ENCODE assay signal across 8 cellular contexts in the genomic region with DNA sequence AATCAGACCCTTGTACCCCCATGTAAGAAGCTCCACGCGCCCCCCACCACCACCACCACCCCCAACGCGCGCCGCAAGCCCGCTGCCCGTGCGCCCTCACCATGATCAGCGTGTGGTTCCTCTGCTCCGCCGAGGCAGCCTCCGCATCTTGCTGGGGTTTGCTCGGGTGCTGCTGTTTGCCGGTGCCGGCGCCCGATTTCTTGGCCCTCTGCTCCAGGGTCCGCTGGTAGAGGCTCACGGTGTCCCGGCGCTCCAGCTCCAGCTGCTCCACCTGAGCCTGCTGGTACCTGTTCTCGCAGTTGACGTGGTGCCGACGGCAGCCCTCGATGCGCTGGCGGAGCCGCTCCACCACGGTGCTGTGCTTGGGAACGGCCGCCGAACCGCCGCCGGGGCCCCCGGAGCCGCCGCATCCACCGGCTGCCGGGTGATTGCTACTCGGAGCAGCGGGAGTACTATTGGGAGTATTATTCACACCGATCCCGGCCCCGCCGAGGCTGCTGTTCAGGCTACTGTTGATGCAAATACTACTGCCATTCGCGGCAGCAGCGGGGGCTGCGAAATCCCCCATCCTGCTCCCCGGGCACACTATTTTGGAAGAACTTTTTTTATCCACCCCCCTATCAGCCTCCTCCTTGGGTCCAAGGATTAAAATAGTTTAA. TPM values are rescaled to one million over a fixed set of nuclear protein-coding genes. Genes with fewer than 3 reads are reported as not detected.
DNase-seq lines count a peak whose midpoint lies in the region; ATAC-seq and TF ChIP-seq lines count a peak whose summit lies in the region.

No MANE protein-coding gene starts in this region.

- peaks cover 1% of the 10 kb centered on the region for H3K36me3 Mint-ChIP-seq in activated CD4-positive, alpha-beta T cell treated with anti-CD3 and anti-CD28 coated beads for 36 hours (ENCODE audit: low read depth)

- intact Hi-C loops in activated CD4-positive, alpha-beta T cell treated with anti-CD3 and anti-CD28 coated beads for 36 hours (cut with DNase I, micrococcal nuclease), result loop anchor here (1.0 to 10.0 kb wide), 13 partner anchors 36 to 1136 kb away; a partner anchor contains a TSS
- intact Hi-C loops in colonic mucosa (cut with DNase I), result loop anchor here (5.0 kb wide), 4 partner anchors 84 to 416 kb away; no protein-coding TSS in a partner anchor

- no peaks in the 10 kb centered on the region for H3K36me3 ChIP-seq in colonic mucosa

- DNase-seq in CD1c-positive myeloid dendritic cell (ENCODE audit: extremely low spot score) (peak; percentile 35), colonic mucosa (peak; percentile 57), left kidney (ENCODE audit: low read depth, low spot score) (peak; percentile 85), cerebellar nuclear complex (lab: John Stamatoyannopoulos, UW) (no peak), H4 (ENCODE audit: low spot score) (no peak)
- peak; percentile 69 for DNase-seq in activated CD4-positive, alpha-beta T cell treated with anti-CD3 and anti-CD28 coated beads for 36 hours
- peak; percentile 43 for DNase-seq in stimulated activated CD4-positive, alpha-beta T cell treated with anti-CD3 and anti-CD28 coated beads, Interleukin-1b, Interleukin-23, amount 100 ng/mL, for 48 hours

- no peak for TF ChIP-seq RAD21 in Ishikawa (IDR thresholded peaks at IDR 0.05; ENCODE audit: low read depth)

- peak overlapping the region; percentile 86 for H3K4me3 Mint-ChIP-seq in activated CD4-positive, alpha-beta T cell treated with anti-CD3 and anti-CD28 coated beads for 36 hours

- peaks cover 36% of the 10 kb centered on the region for H3K4me1 Mint-ChIP-seq in activated CD4-positive, alpha-beta T cell treated with anti-CD3 and anti-CD28 coated beads for 36 hours

- H3K4me3 ChIP-seq in colonic mucosa, result peak overlapping the region; percentile 79

- peak overlapping the region; percentile 80 for H3K27ac Mint-ChIP-seq in activated CD4-positive, alpha-beta T cell treated with anti-CD3 and anti-CD28 coated beads for 36 hours

- H3K27me3 ChIP-seq in colonic mucosa, result no peaks in the 10 kb centered on the region

- H3K4me1 ChIP-seq in colonic mucosa, result no peaks in the 10 kb centered on the region

- H3K9me3 ChIP-seq in colonic mucosa, result no peaks in the 10 kb centered on the region

- CTCF ChIA-PET in activated CD4-positive, alpha-beta T cell treated with anti-CD3 and anti-CD28 coated beads for 36 hours (lab: Charles Lee), result interaction anchor here (0.7 to 2.0 kb wide), 4 partner anchors 35 to 101 kb away, joined by 3 to 10 read pairs (median 8); no protein-coding TSS in a partner anchor

- no peak for TF ChIP-seq CTCF in colonic mucosa (IDR thresholded peaks at IDR 0.05)

- ATAC-seq in activated CD4-positive, alpha-beta T cell treated with anti-CD3 and anti-CD28 coated beads for 36 hours, result peak; percentile 2

- peak overlapping the region; percentile 99 for H3K27ac ChIP-seq in colonic mucosa

- peak overlapping the region; percentile 94 to 97 for H3K9ac ChIP-seq in colonic mucosa (ENCODE audit: low read depth in 2 of 2, low read length in 2 of 2)

- no peaks in the 10 kb centered on the region for H3K9me3 Mint-ChIP-seq in activated CD4-positive, alpha-beta T cell treated with anti-CD3 and anti-CD28 coated beads for 36 hours (ENCODE audit: low read depth)

- peaks cover 20% of the 10 kb centered on the region for H3K27me3 Mint-ChIP-seq in activated CD4-positive, alpha-beta T cell treated with anti-CD3 and anti-CD28 coated beads for 36 hours

- no peak for TF ChIP-seq EP300 in Ishikawa (IDR thresholded peaks at IDR 0.05; ENCODE audit: borderline replicate concordance)

- POLR2A ChIA-PET in activated CD4-positive, alpha-beta T cell treated with anti-CD3 and anti-CD28 coated beads for 36 hours (lab: Charles Lee), result interaction anchor here (0.6 kb wide), 2 partner anchors 91 to 174 kb away, joined by 3 to 4 read pairs; no protein-coding TSS in a partner anchor

TF ChIP-seq in Ishikawa, 13 proteins besides CTCF, POLR2A, EP300 and RAD21:
- TF ChIP-seq ZBTB7A (IDR thresholded peaks at IDR 0.05; ENCODE audit: low read depth) (peak; percentile 44; the same call in 1 of the 2 replicates), YY1 (IDR thresholded peaks at IDR 0.05; ENCODE audit: low read depth) (no peak), CEBPB (IDR thresholded peaks at IDR 0.05) (no peak)
- TF ChIP-seq, protein P1, sequence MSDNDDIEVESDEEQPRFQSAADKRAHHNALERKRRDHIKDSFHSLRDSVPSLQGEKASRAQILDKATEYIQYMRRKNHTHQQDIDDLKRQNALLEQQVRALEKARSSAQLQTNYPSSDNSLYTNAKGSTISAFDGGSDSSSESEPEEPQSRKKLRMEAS (IDR thresholded peaks at IDR 0.05), result peak; percentile 25; the same call in 1 of the 2 replicates

RNA-seq across cellular contexts. Expression of a gene that starts 1.1 kb away (rescaled TPM):
- total RNA-seq in activated CD4-positive, alpha-beta T cell treated with anti-CD3 and anti-CD28 coated beads for 36 hours, result 1 to 10 TPM; 1.6 to 1.9 TPM
- 10 to 100 TPM in 1 of 2 donors, 1 to 10 TPM in 1; 9.3 to 10.1 TPM for total RNA-seq in colonic mucosa
- 0.21 and 0.43 TPM in 2 replicates for total RNA-seq in H4 (2014; rRNA removed; shearing (Covaris generic))

Comparison
In these comparisons a context has a peak if more than half of its experiments do, and no peak if none do; other contexts are left out.
1. DNase-seq: peak in CD1c-positive myeloid dendritic cell (single experiment), activated CD4-positive, alpha-beta T cell treated with anti-CD3 and anti-CD28 coated beads for 36 hours (single experiment), colonic mucosa (single experiment), left kidney (single experiment) and stimulated activated CD4-positive, alpha-beta T cell treated with anti-CD3 and anti-CD28 coated beads, Interleukin-1b, Interleukin-23, amount 100 ng/mL, for 48 hours (single experiment); none in cerebellar nuclear complex (0 of 2) and H4 (single experiment).